In genomic region chr6:103578115-103578514, GRCh38 we compare ENCODE assay signal across 9 cellular contexts.
"Had no signal": no experiment of that assay in that cellular context is flagged by ENCODE, and none has a peak within 500 bp of the region (broad histone marks: within the 10 kb centered on the region; RNA-seq: fewer than 3 reads in every experiment).

No MANE protein-coding gene starts in this region.

- H3K4me3 Mint-ChIP-seq: HFFc6, IgD-negative memory B cell had no signal

- ATAC-seq: HCT116, HepG2, K562 had no signal

- H3K27me3 Mint-ChIP-seq: IgD-negative memory B cell had no signal

- DNase-seq: GOT3, H7, HFFc6 had no signal

- H3K4me3 ChIP-seq: HAP-1, K562 had no signal

- H3K4me1 ChIP-seq: HAP-1 had no signal

- H3K36me3 ChIP-seq: HAP-1 had no signal

- H3K4me1 Mint-ChIP-seq: IgD-negative memory B cell had no signal

- H3K27ac Mint-ChIP-seq: HFFc6, IgD-negative memory B cell had no signal

- H3K27ac ChIP-seq: HL-60 had no signal

- H3K9me3 ChIP-seq: HAP-1 had no signal
